ENCODE assay signal across 7 cellular contexts in the genomic region with DNA sequence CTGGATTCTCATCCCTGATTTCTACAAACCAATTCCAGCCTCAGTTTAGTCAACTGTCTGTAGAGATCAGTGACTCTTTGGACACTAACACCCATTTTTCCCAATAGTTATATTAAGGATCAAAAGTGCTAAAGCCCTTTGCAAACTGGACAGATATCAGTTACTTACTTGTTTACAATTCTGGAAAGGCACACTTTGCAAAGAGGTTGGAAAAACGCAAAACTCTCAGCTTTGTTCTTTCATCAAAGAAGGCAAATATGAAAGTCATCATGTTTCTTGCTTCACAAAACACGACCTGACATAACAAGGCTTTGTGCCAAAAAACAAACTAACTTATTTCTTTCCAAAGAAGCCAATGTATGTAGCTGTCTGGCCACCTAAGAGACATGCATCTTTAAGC. TPM values are rescaled to one million over a fixed set of nuclear protein-coding genes. Genes with fewer than 3 reads are reported as not detected.
"Had no signal": no experiment of that assay in that cellular context is flagged by ENCODE, and none has a peak within 500 bp of the region (broad histone marks: within the 10 kb centered on the region; RNA-seq: fewer than 3 reads in every experiment).

No MANE protein-coding gene starts in this region.

- H2AFZ ChIP-seq: GM23338 had no signal

- H3K4me2 ChIP-seq: GM23338 had no signal

- H3K4me3 ChIP-seq: GM23338 had no signal

- DNase-seq: H9, HCEC 1CT had no signal

- FAIRE-seq: H1, H54 had no signal

- ATAC-seq: GM23338 had no signal

RNA-seq across cellular contexts. Expression of a gene that starts 26.1 kb away (rescaled TPM):
- total RNA-seq: HT-29 had no signal
- polyA plus RNA-seq: IgD-negative memory B cell had no signal
